Comparison of ENCODE assay signal across 1 cellular context in genomic region chr1:99726818-99727217, GRCh38.
TF ChIP-seq lines count a peak whose summit lies in the region.

No MANE protein-coding gene starts in this region.

TF ChIP-seq in SK-N-SH, 30 proteins besides CTCF, POLR2A, EP300 and RAD21 (continued from another document):
- TF ChIP-seq FOXM1 (IDR thresholded peaks at IDR 0.05; ENCODE audit: low read depth) (no peak), YY1 (IDR thresholded peaks at IDR 0.05; ENCODE audit: low read depth) (no peak), TAF1 (IDR thresholded peaks at IDR 0.05; ENCODE audit: borderline replicate concordance, low read depth, low read length) (no peak), TCF12 (IDR thresholded peaks at IDR 0.05) (no peak), RXRA (IDR thresholded peaks at IDR 0.05; ENCODE audit: borderline replicate concordance, low read depth) (no peak)
- TF ChIP-seq, protein P1, sequence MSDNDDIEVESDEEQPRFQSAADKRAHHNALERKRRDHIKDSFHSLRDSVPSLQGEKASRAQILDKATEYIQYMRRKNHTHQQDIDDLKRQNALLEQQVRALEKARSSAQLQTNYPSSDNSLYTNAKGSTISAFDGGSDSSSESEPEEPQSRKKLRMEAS (IDR thresholded peaks at IDR 0.05; ENCODE audit: low read depth): no peak
TF ChIP-seq in SK-N-SH: peak in this region for 0.
